1 cellular context compared by ENCODE assay signal in genomic region chr17:17698371-17698770, GRCh38.
TF ChIP-seq lines count a peak whose summit lies in the region.

No MANE protein-coding gene starts in this region.

TF ChIP-seq in GM23338, 12 proteins besides CTCF, POLR2A, EP300 and RAD21 (continued from another document):
- no peak for TF ChIP-seq ZNF462 (CRISPR knock-in tag; IDR thresholded peaks at IDR 0.05)
- TF ChIP-seq POLR2AphosphoS5 (IDR thresholded peaks at IDR 0.05; ENCODE audit: low read depth): no peak
- TF ChIP-seq ETS1 (IDR thresholded peaks at IDR 0.05): no peak
- TF ChIP-seq JUNB (IDR thresholded peaks at IDR 0.05; ENCODE audit: unreplicated experiment): no peak
- TF ChIP-seq NANOG (IDR thresholded peaks at IDR 0.05; ENCODE audit: borderline replicate concordance): no peak
- TF ChIP-seq EZH2phosphoT487 (IDR thresholded peaks at IDR 0.05; ENCODE audit: unreplicated experiment): no peak
- no peak for TF ChIP-seq ZNF114 (CRISPR knock-in tag; IDR thresholded peaks at IDR 0.05)
- TF ChIP-seq STAT1 (IDR thresholded peaks at IDR 0.05; ENCODE audit: unreplicated experiment): no peak
- no peak for TF ChIP-seq CREB1 (CRISPR knock-in tag; IDR thresholded peaks at IDR 0.05; ENCODE audit: low read depth)
- TF ChIP-seq REST (IDR thresholded peaks at IDR 0.05; ENCODE audit: unreplicated experiment): no peak
